Comparison of ENCODE assay signal across 8 cellular contexts in the genomic region with DNA sequence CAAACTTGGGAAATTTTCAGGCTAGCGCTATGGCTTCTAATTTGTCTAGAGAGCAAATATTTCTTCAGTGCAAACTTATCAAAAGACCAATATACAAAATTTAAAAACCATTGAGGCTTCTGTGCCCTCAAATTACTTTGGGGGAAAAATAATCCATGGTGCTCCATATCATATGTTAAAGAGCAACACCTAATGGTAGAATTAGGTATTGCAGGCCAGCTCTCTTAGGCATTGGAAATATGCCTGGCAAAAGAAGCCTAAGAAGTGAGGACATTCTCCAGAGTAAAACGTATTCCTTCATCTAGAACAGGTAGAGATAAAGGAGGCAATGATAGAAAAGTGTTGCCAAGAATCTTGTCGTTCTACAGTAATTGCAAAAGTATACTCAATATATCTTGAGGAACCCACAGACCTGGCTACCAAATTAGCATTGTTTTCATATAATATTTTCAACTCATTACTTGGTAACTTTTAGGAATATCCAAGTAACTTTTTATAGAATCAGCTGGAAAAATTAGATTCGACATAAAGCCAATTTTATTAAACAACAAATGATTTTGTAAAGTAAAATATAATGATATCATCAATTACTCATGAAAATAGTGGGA.
DNase-seq lines count a peak whose midpoint lies in the region; FAIRE-seq and TF ChIP-seq lines count a peak whose summit lies in the region.

No MANE protein-coding gene starts in this region.

- intact Hi-C loops in activated naive CD4-positive, alpha-beta T cell treated with anti-CD3 and anti-CD28 coated beads for 36 hours (cut with micrococcal nuclease), result loop anchor here (2.0 to 10.0 kb wide), 6 partner anchors 265 to 1390 kb away; partner anchors contain the start of gene BCL11A

- H3K36me3 Mint-ChIP-seq in nephron (ENCODE audit: low read depth), result no peaks in the 10 kb centered on the region
- H3K36me3 Mint-ChIP-seq in activated naive CD4-positive, alpha-beta T cell treated with anti-CD3 and anti-CD28 coated beads for 36 hours (ENCODE audit: low read depth), result no peaks in the 10 kb centered on the region

- H3K36me3 ChIP-seq in brain microvascular endothelial cell (replicated peaks), result no peaks in the 10 kb centered on the region

- peaks cover 3% of the 10 kb centered on the region for H3K9me3 Mint-ChIP-seq in nephron
- H3K9me3 Mint-ChIP-seq in activated naive CD4-positive, alpha-beta T cell treated with anti-CD3 and anti-CD28 coated beads for 36 hours, result no peaks in the 10 kb centered on the region

- no peak overlapping the region for H3K4me3 ChIP-seq in brain microvascular endothelial cell (ENCODE audit: low read depth, low read length)

- CTCF ChIA-PET in activated naive CD4-positive, alpha-beta T cell treated with anti-CD3 and anti-CD28 coated beads for 36 hours (lab: Charles Lee), result interaction anchor here (1.1 kb wide), 1 partner anchor 255 kb away, joined by 3 read pairs; no protein-coding TSS in a partner anchor

- no peak overlapping the region for H3K27ac ChIP-seq in brain microvascular endothelial cell

- H3K4me1 Mint-ChIP-seq in nephron, result no peaks in the 10 kb centered on the region
- no peaks in the 10 kb centered on the region for H3K4me1 Mint-ChIP-seq in activated naive CD4-positive, alpha-beta T cell treated with anti-CD3 and anti-CD28 coated beads for 36 hours (ENCODE audit: low read depth)

- no peaks in the 10 kb centered on the region for H3K27me3 ChIP-seq in brain microvascular endothelial cell (replicated peaks)

- H3K4me3 Mint-ChIP-seq in nephron, result no peak overlapping the region
- H3K4me3 Mint-ChIP-seq in activated naive CD4-positive, alpha-beta T cell treated with anti-CD3 and anti-CD28 coated beads for 36 hours, result no peak overlapping the region

- peaks cover 2% of the 10 kb centered on the region for H3K27me3 Mint-ChIP-seq in nephron (ENCODE audit: low read depth)
- no peaks in the 10 kb centered on the region for H3K27me3 Mint-ChIP-seq in activated naive CD4-positive, alpha-beta T cell treated with anti-CD3 and anti-CD28 coated beads for 36 hours (ENCODE audit: low read depth)

- H3K27ac Mint-ChIP-seq in nephron, result no peak overlapping the region
- no peak overlapping the region for H3K27ac Mint-ChIP-seq in activated naive CD4-positive, alpha-beta T cell treated with anti-CD3 and anti-CD28 coated beads for 36 hours

- in situ Hi-C loops in brain microvascular endothelial cell (cut with HindIII; ENCODE audit: low pct_ligation_motif_present, low sequenced_read_pairs), result no loop called here

- DNase-seq in ELR (ENCODE audit: low read depth) (peak; percentile 38), HT1080 (ENCODE audit: low read depth) (peak; percentile 20), brain microvascular endothelial cell (peak; percentile 27), frontal cortex (ENCODE audit: low spot score in 2 of 2) (no peak), activated gamma-delta T cell treated with Interleukin-2 at 50 U/mL for 16 hours (no peak), mucosa of gallbladder (ENCODE audit: low spot score) (no peak)
- DNase-seq in activated naive CD4-positive, alpha-beta T cell treated with anti-CD3 and anti-CD28 coated beads for 36 hours, result no peak

- FAIRE-seq in frontal cortex (lab: Jason Lieb, UNC), result no peak

- TF ChIP-seq CTCF in brain microvascular endothelial cell (IDR thresholded peaks at IDR 0.05; ENCODE audit: low read depth, low read length, missing control alignments) (peak; percentile 60), nephron (IDR thresholded peaks at IDR 0.05; ENCODE audit: unreplicated experiment in 3 of 3) (peak; percentile 51 to 59 (median 53))

Comparison
In these comparisons a context has a peak if more than half of its experiments do, and no peak if none do; other contexts are left out.
1. DNase-seq: peak in ELR (single experiment), HT1080 (single experiment) and brain microvascular endothelial cell (single experiment); none in activated naive CD4-positive, alpha-beta T cell treated with anti-CD3 and anti-CD28 coated beads for 36 hours (single experiment), frontal cortex (0 of 2), activated gamma-delta T cell treated with Interleukin-2 at 50 U/mL for 16 hours (single experiment) and mucosa of gallbladder (single experiment).